Comparison of ENCODE assay signal across 14 cellular contexts in the genomic region with DNA sequence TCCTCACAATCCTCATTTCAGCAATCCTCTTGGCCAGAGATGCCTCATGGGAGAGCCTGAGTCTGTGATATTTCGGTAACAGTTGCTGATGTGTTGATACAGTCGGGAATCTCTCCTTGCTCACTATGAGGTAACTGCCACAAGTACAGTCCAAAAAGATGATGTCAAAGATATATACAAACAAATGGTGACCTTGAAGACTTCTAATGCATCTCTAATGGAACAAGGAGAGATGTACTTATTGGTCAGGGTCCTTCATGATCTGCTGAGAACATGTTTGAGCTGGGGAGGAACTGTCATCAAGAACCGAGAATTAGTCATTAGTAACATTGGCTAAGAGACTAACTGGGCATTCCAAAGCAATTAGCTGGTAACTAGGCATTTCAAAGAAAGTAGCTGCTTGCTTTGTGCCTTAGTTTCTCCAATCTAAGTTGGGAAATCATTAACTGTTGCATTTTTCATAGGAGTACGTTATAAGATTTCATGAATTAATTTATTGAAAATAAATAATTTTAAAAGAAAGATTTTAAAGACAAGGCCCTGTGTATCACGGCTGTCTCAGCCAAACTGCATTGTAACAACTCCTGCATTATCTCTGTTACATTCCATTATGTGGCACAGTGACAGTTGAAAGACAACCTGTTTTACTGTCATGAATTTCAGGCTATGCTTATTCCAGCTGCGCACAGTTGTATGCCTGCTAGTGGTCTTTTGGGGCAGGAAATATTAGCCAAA. TPM values are rescaled to one million over a fixed set of nuclear protein-coding genes. Genes with fewer than 3 reads are reported as not detected.
DNase-seq lines count a peak whose midpoint lies in the region; ATAC-seq, FAIRE-seq and TF ChIP-seq lines count a peak whose summit lies in the region.
"Had no signal": no experiment of that assay in that cellular context is flagged by ENCODE, and none has a peak within 500 bp of the region (broad histone marks: within the 10 kb centered on the region; RNA-seq: fewer than 3 reads in every experiment).

No MANE protein-coding gene starts in this region.

- BruUV-seq in PC-3 (replicated peaks; lab: Mats Ljungman, UMichigan) (no TSS peak), OCI-LY7 (replicated peaks; lab: Mats Ljungman, UMichigan) (no TSS peak)

- CTCF ChIA-PET in PC-3 (lab: Charles Lee): no interaction called here
- CTCF ChIA-PET in OCI-LY7 (lab: Charles Lee; ENCODE audit: unreplicated experiment): no interaction called here

- H3K9me3 ChIP-seq in PC-3 (ENCODE audit: low read length) (no peaks in the 10 kb centered on the region), esophagus squamous epithelium (no peaks in the 10 kb centered on the region), OCI-LY7 (ENCODE audit: low read length) (no peaks in the 10 kb centered on the region)
- H3K9me3 ChIP-seq: SJSA1 had no signal

- POLR2A ChIA-PET in PC-3 (lab: Charles Lee; ENCODE audit: unreplicated experiment) (no interaction called here), OCI-LY7 (lab: Charles Lee) (interaction anchor here (0.6 to 1.0 kb wide), 2 partner anchors 9 to 21 kb away, joined by 3 read pairs; no protein-coding TSS in a partner anchor)

- H3K4me2 ChIP-seq in PC-3 (ENCODE audit: low read length) (no peak overlapping the region), OCI-LY7 (ENCODE audit: low read length) (no peak overlapping the region)

- H3K9me2 ChIP-seq in PC-3 (replicated peaks; ENCODE audit: low read length) (no peaks in the 10 kb centered on the region), OCI-LY7 (ENCODE audit: insufficient read depth, low read length) (no peaks in the 10 kb centered on the region)

- H3K4me1 Mint-ChIP-seq in mesothelial cell of epicardium: peaks cover 53% of the 10 kb centered on the region
- H3K4me1 Mint-ChIP-seq: activated CD4-positive, alpha-beta T cell treated with anti-CD3 and anti-CD28 coated beads, Interleukin-2, amount 10 ng/mL, durations not matched to agents 7 days and 5 days; activated naive CD8-positive, alpha-beta T cell treated with anti-CD3 and anti-CD28 coated beads for 36 hours had no signal

- H3K36me3 Mint-ChIP-seq in mesothelial cell of epicardium: peaks cover 3% of the 10 kb centered on the region
- H3K36me3 Mint-ChIP-seq: activated naive CD8-positive, alpha-beta T cell treated with anti-CD3 and anti-CD28 coated beads for 36 hours had no signal

- H4K20me1 ChIP-seq in PC-3 (ENCODE audit: low read length) (no peaks in the 10 kb centered on the region), OCI-LY7 (ENCODE audit: insufficient read depth, low read length) (no peaks in the 10 kb centered on the region)

- no peaks in the 10 kb centered on the region for H3F3A ChIP-seq in PC-3 (ENCODE audit: low read length, unreplicated experiment)

- H3K27me3 ChIP-seq in PC-3 (ENCODE audit: low read length) (no peaks in the 10 kb centered on the region), esophagus squamous epithelium (no peaks in the 10 kb centered on the region)
- H3K27me3 ChIP-seq: SJSA1 had no signal

- DNase-seq in PC-3 (peak; percentile 17), esophagus squamous epithelium (lab: John Stamatoyannopoulos, UW) (no peak), mesothelial cell of epicardium (ENCODE audit: low spot score in 2 of 2, unreplicated experiment in 2 of 2) (no peak), OCI-LY7 (ENCODE audit: low spot score) (no peak), DMS 273 (lab: John Stamatoyannopoulos, UW; ENCODE audit: unreplicated experiment) (no peak), H54 (ENCODE audit: insufficient read length, low spot score) (no peak), GM13977 (ENCODE audit: low spot score) (no peak)
- DNase-seq: activated CD4-positive, alpha-beta T cell treated with anti-CD3 and anti-CD28 coated beads, Interleukin-2, amount 10 ng/mL, durations not matched to agents 7 days and 5 days; activated naive CD8-positive, alpha-beta T cell treated with anti-CD3 and anti-CD28 coated beads for 36 hours; KG1; retina had no signal

- no peak overlapping the region for H3K4me3 Mint-ChIP-seq in mesothelial cell of epicardium
- H3K4me3 Mint-ChIP-seq: activated CD4-positive, alpha-beta T cell treated with anti-CD3 and anti-CD28 coated beads, Interleukin-2, amount 10 ng/mL, durations not matched to agents 7 days and 5 days; activated naive CD8-positive, alpha-beta T cell treated with anti-CD3 and anti-CD28 coated beads for 36 hours had no signal

- no peak overlapping the region for H3K27ac ChIP-seq in PC-3 (ENCODE audit: low read length)
- H3K27ac ChIP-seq in esophagus squamous epithelium: peak overlapping the region in 3 of 4 donors; percentile 57 to 77 (median 74)
- H3K27ac ChIP-seq in urinary bladder (ENCODE audit: low read depth): peak overlapping the region; percentile 23
- H3K27ac ChIP-seq in OCI-LY7 (ENCODE audit: low read depth, low read length, poor library complexity, severe bottlenecking): no peak overlapping the region
- H3K27ac ChIP-seq: SJSA1 had no signal

- H3K4me1 ChIP-seq in PC-3 (ENCODE audit: insufficient read depth, low read length) (no peaks in the 10 kb centered on the region), esophagus squamous epithelium (peaks cover 0 to 26% (median 0%) of the 10 kb centered on the region in 3 donors), urinary bladder (ENCODE audit: insufficient read depth) (no peaks in the 10 kb centered on the region), OCI-LY7 (ENCODE audit: insufficient read depth, low read length, poor library complexity, severe bottlenecking) (no peaks in the 10 kb centered on the region)
- H3K4me1 ChIP-seq: SJSA1 had no signal

- H3K27ac Mint-ChIP-seq in mesothelial cell of epicardium: peak overlapping the region; percentile 91
- H3K27ac Mint-ChIP-seq: activated CD4-positive, alpha-beta T cell treated with anti-CD3 and anti-CD28 coated beads, Interleukin-2, amount 10 ng/mL, durations not matched to agents 7 days and 5 days; activated naive CD8-positive, alpha-beta T cell treated with anti-CD3 and anti-CD28 coated beads for 36 hours had no signal

- 57 to 66% methylated on average over 6 of the region's 6 CpGs for WGBS in esophagus squamous epithelium, 2 donors
- 42% methylated on average over 6 of the region's 6 CpGs for WGBS in urinary bladder

- H2AFZ ChIP-seq in PC-3 (ENCODE audit: low read length) (no peak overlapping the region), OCI-LY7 (ENCODE audit: low read length) (no peak overlapping the region)

- no peak overlapping the region for H3K9ac ChIP-seq in PC-3 (ENCODE audit: low read length)

- H3K9me3 Mint-ChIP-seq in mesothelial cell of epicardium: peaks cover under 1% of the 10 kb centered on the region
- H3K9me3 Mint-ChIP-seq: activated CD4-positive, alpha-beta T cell treated with anti-CD3 and anti-CD28 coated beads, Interleukin-2, amount 10 ng/mL, durations not matched to agents 7 days and 5 days; activated naive CD8-positive, alpha-beta T cell treated with anti-CD3 and anti-CD28 coated beads for 36 hours had no signal

- H3K79me2 ChIP-seq in PC-3 (ENCODE audit: low read length) (no peaks in the 10 kb centered on the region), OCI-LY7 (ENCODE audit: insufficient read depth, low read depth, low read length) (no peaks in the 10 kb centered on the region)

- no peaks in the 10 kb centered on the region for H3K27me3 Mint-ChIP-seq in mesothelial cell of epicardium (ENCODE audit: low read depth)

- intact Hi-C loops in PC-3 (cut with micrococcal nuclease): no loop called here
- intact Hi-C loops in esophagus squamous epithelium (cut with DNase I): no loop called here
- intact Hi-C loops in OCI-LY7 (cut with micrococcal nuclease; ENCODE audit: unreplicated experiment): no loop called here

- H3K36me3 ChIP-seq in PC-3 (ENCODE audit: low read depth, low read length) (no peaks in the 10 kb centered on the region), esophagus squamous epithelium (no peaks in the 10 kb centered on the region), urinary bladder (ENCODE audit: insufficient read depth) (no peaks in the 10 kb centered on the region), OCI-LY7 (ENCODE audit: insufficient read depth, low read length) (no peaks in the 10 kb centered on the region)
- H3K36me3 ChIP-seq: SJSA1 had no signal

- no peak for FAIRE-seq in H54 (lab: Jason Lieb, UNC)
- FAIRE-seq: keratinocyte had no signal

- H3K4me3 ChIP-seq in PC-3 (ENCODE audit: low read length) (no peak overlapping the region), esophagus squamous epithelium (no peak overlapping the region), urinary bladder (ENCODE audit: low read depth, low read length) (no peak overlapping the region), OCI-LY7 (ENCODE audit: low read depth, low read length, poor library complexity, severe bottlenecking) (no peak overlapping the region)
- H3K4me3 ChIP-seq: SJSA1 had no signal

- TF ChIP-seq POLR2A in esophagus squamous epithelium (IDR thresholded peaks at IDR 0.05) (no peak), H54 (IDR thresholded peaks at IDR 0.05; ENCODE audit: low read depth, low read length) (no peak)

- TF ChIP-seq CTCF in PC-3 (conservative IDR thresholded peaks at IDR 0.05; ENCODE audit: low read depth, low read length) (no peak), esophagus squamous epithelium (IDR thresholded peaks at IDR 0.05) (no peak), mesothelial cell of epicardium (IDR thresholded peaks at IDR 0.05; ENCODE audit: unreplicated experiment) (no peak), OCI-LY7 (conservative IDR thresholded peaks at IDR 0.05; ENCODE audit: low read length) (no peak), GM13977 (IDR thresholded peaks at IDR 0.05; ENCODE audit: extremely low read depth, insufficient read depth, missing control alignments) (no peak)

- in situ Hi-C loops in GM13977 (cut with MboI; ENCODE audit: low pct_unique_long_range_greater_than_20kb, low sequenced_read_pairs, unreplicated experiment): no loop called here

- no peak for ATAC-seq in PC-3

RNA-seq across cellular contexts. Expression of a gene that starts 56.0 kb away (rescaled TPM):
- not detected in 2 replicates for total RNA-seq in PC-3 (2014; rRNA removed)
- 10 to 100 TPM in 1 of 4 donors, 1 to 10 TPM in 1, under 1 TPM in 2; 0.49 to 13.4 (median 2.3) TPM for total RNA-seq in esophagus squamous epithelium
- total RNA-seq in mesothelial cell of epicardium: 9.7 to 11.3 TPM (median 10.4 TPM) in 3 replicates
- 43.7 TPM for total RNA-seq in urinary bladder
- polyA plus RNA-seq in urinary bladder: 25.5 TPM
- not detected in 2 replicates for total RNA-seq in OCI-LY7 (2014; rRNA removed; shearing (Covaris generic))
- not detected in 2 replicates for total RNA-seq in OCI-LY7 (2022)
- total RNA-seq: activated naive CD8-positive, alpha-beta T cell treated with anti-CD3 and anti-CD28 coated beads for 36 hours had no signal

Comparison
In these comparisons a context has a peak if more than half of its experiments do, and no peak if none do; other contexts are left out.
1. H3K27ac ChIP-seq: peak in esophagus squamous epithelium (3 of 4) and urinary bladder (single experiment); none in PC-3 (single experiment) and OCI-LY7 (single experiment).